Comparison of ENCODE assay signal across 9 cellular contexts in the genomic region with DNA sequence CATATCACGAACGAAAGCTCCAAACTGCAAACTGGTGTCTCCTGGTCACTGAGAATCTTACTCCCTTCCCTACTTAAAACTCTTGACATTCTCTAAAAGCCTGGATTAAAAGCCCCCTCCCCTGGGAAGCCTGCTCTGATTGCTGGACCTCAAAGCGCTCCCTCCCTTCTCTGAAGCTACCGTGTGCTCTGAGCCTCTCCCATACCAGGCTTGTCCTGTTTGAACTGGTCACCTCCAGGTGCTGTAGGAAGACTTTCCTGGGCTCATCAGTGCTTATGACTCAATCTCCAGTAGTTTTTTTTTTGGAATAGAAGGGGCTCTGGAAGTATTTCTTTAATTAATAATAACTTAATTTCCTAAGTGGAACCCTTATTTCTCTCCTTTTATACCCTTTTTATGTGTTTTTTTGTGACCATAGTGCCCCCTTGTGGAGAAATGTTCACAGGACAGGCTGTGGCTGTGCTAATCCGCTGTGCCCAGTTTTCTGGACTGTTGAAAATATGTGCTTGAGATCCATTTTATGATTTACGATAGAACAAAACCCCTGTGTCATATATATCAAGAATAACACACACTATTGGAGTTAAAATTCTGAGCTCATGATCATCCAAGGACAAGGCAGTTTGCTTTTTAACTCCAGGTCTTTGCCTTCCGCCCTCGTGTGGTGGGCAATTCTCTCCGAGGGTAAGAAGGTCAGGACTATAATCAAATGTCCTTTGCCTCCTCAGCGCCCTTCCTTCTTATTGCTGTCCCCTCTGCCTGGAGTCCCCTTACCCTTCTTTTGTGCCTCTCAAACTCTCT. TPM values are rescaled to one million over a fixed set of nuclear protein-coding genes. Genes with fewer than 3 reads are reported as not detected.
DNase-seq lines count a peak whose midpoint lies in the region; ATAC-seq and TF ChIP-seq lines count a peak whose summit lies in the region.
"Had no signal": no experiment of that assay in that cellular context is flagged by ENCODE, and none has a peak within 500 bp of the region (broad histone marks: within the 10 kb centered on the region; RNA-seq: fewer than 3 reads in every experiment).

No MANE protein-coding gene starts in this region.

- H3K27ac ChIP-seq in brain microvascular endothelial cell (no peak overlapping the region), upper lobe of left lung (no peak overlapping the region)
- H3K27ac ChIP-seq: BLaER1 had no signal

- H3K36me3 ChIP-seq in brain microvascular endothelial cell (replicated peaks) (no peaks in the 10 kb centered on the region), upper lobe of left lung (peaks cover 0 to 27% (median 16%) of the 10 kb centered on the region in 4 donors)
- H3K36me3 ChIP-seq: BLaER1 had no signal

- no peaks in the 10 kb centered on the region for H3K9me3 ChIP-seq in upper lobe of left lung

- peaks cover 0 to 7% (median 0%) of the 10 kb centered on the region in 4 donors for H3K4me1 ChIP-seq in upper lobe of left lung
- H3K4me1 ChIP-seq: BLaER1 had no signal

- 75 to 77% methylated on average over 10 of the region's 10 CpGs for WGBS in upper lobe of left lung, 2 donors

- peak; percentile 38 for DNase-seq in DMS153 treated with DMSO at 0.1 percent for 48 hours (lab: John Stamatoyannopoulos, UW; ENCODE audit: unreplicated experiment)
- DNase-seq in DMS153 (lab: John Stamatoyannopoulos, UW) = no peak
- peak; percentile 20 for DNase-seq in NCI-H2227 (lab: John Stamatoyannopoulos, UW; ENCODE audit: unreplicated experiment)
- DNase-seq in brain microvascular endothelial cell = peak; percentile 48
- no peak for DNase-seq in left colon
- no peak for DNase-seq in upper lobe of left lung

- no peak overlapping the region for H3K4me3 ChIP-seq in brain microvascular endothelial cell (ENCODE audit: low read depth, low read length)
- H3K4me3 ChIP-seq in upper lobe of left lung = no peak overlapping the region
- H3K4me3 ChIP-seq: BLaER1 had no signal

- H3K27me3 ChIP-seq in brain microvascular endothelial cell (replicated peaks) = no peaks in the 10 kb centered on the region
- no peaks in the 10 kb centered on the region for H3K27me3 ChIP-seq in upper lobe of left lung
- H3K27me3 ChIP-seq: BLaER1 had no signal

- peak; percentile 68 for ATAC-seq in GM21619 (IDR thresholded peaks at IDR 0.05; ENCODE audit: unreplicated experiment)
- peak; percentile 89 for ATAC-seq in left colon
- peak in 1 of 2 donors; percentile 60 for ATAC-seq in upper lobe of left lung (ENCODE audit: low FRiP score in 2 of 2)
- ATAC-seq in HG03108 (IDR thresholded peaks at IDR 0.05; ENCODE audit: unreplicated experiment) = no peak

- TF ChIP-seq POLR2A in upper lobe of left lung (IDR thresholded peaks at IDR 0.05) = no peak

- no peak for TF ChIP-seq EP300 in upper lobe of left lung (IDR thresholded peaks at IDR 0.05)

- peak; percentile 78 for TF ChIP-seq CTCF in brain microvascular endothelial cell (IDR thresholded peaks at IDR 0.05; ENCODE audit: low read depth, low read length, missing control alignments)
- TF ChIP-seq CTCF in upper lobe of left lung (IDR thresholded peaks at IDR 0.05) = peak in 5 of 6 experiments; percentile 52 to 76 (median 61)

- intact Hi-C loops in left colon (cut with DNase I, micrococcal nuclease) = no loop called here

- in situ Hi-C loops in brain microvascular endothelial cell (cut with HindIII; ENCODE audit: low pct_ligation_motif_present, low sequenced_read_pairs) = no loop called here

RNA-seq across cellular contexts. Expression of gene MTARC1, which starts 16.9 kb away (rescaled TPM):
- total RNA-seq in left colon (10 to 100 TPM; 27.3 to 35.2 TPM), upper lobe of left lung (10 to 100 TPM in 5 of 6 donors, 1 to 10 TPM in 1; 10.0 to 41.7 (median 22.3) TPM)

RNA-seq across cellular contexts. Expression of gene MTARC2, which starts 55.5 kb away (rescaled TPM):
- total RNA-seq in left colon (10 to 100 TPM; 36.2 to 40.0 TPM), upper lobe of left lung (100 to 1,000 TPM in 1 of 6 donors, 10 to 100 TPM in 5; 44.2 to 125 (median 62.0) TPM)

Comparison
In these comparisons a context has a peak if more than half of its experiments do, and no peak if none do; other contexts are left out.
1. DNase-seq: peak in DMS153 treated with DMSO at 0.1 percent for 48 hours (single experiment), NCI-H2227 (single experiment) and brain microvascular endothelial cell (single experiment); none in DMS153 (single experiment), left colon (0 of 2) and upper lobe of left lung (0 of 2).